ENCODE assay signal across 15 cellular contexts in genomic region chr1:192626366-192627179, GRCh38. TPM values are rescaled to one million over a fixed set of nuclear protein-coding genes. Genes with fewer than 3 reads are reported as not detected.
DNase-seq lines count a peak whose midpoint lies in the region; ATAC-seq, FAIRE-seq and TF ChIP-seq lines count a peak whose summit lies in the region.
"Had no signal": no experiment of that assay in that cellular context is flagged by ENCODE, and none has a peak within 500 bp of the region (broad histone marks: within the 10 kb centered on the region; RNA-seq: fewer than 3 reads in every experiment).

No MANE protein-coding gene starts in this region.

- H3K9ac ChIP-seq in fibroblast of lung (ENCODE audit: insufficient read depth, low read length): no peak overlapping the region

- FAIRE-seq in HTR-8/SVneo (lab: Jason Lieb, UNC): no peak

- H3K27me3 Mint-ChIP-seq in GM23338 (ENCODE audit: insufficient read depth, low read depth, poor library complexity): peaks cover 1% of the 10 kb centered on the region

- H3F3A ChIP-seq in GM23338 (replicated peaks; ENCODE audit: low read depth): no peaks in the 10 kb centered on the region

- H3K27ac ChIP-seq in GM23338 (ENCODE audit: low read depth) (no peak overlapping the region), fibroblast of lung (ENCODE audit: insufficient read depth, low read length) (no peak overlapping the region), WERI-Rb-1 (no peak overlapping the region)
- H3K27ac ChIP-seq: uterus had no signal

- H3K9me3 ChIP-seq in fibroblast of lung (ENCODE audit: control insufficient read depth, insufficient read depth, low read depth, low read length): no peaks in the 10 kb centered on the region
- H3K9me3 ChIP-seq in WERI-Rb-1 (ENCODE audit: severe bottlenecking): no peaks in the 10 kb centered on the region
- H3K9me3 ChIP-seq: uterus had no signal

- H3K4me3 ChIP-seq in GM23338 (no peak overlapping the region), fibroblast of lung (replicated peaks in 1 of 4; ENCODE audit: control extremely low read depth in 1 of 4, insufficient read depth in 1 of 4, low read depth in 3 of 4, low read length in 4 of 4) (no peak overlapping the region), WERI-Rb-1 (ENCODE audit: low read depth, low read length) (no peak overlapping the region)
- H3K4me3 ChIP-seq: uterus had no signal

- H2AFZ ChIP-seq in GM23338 (peak overlapping the region; percentile 61; the same call in 1 of the 2 replicates), fibroblast of lung (ENCODE audit: low read length) (peak overlapping the region; percentile 10)

- peaks cover under 1% of the 10 kb centered on the region; the same call in 1 of the 3 replicates for H3K9me3 Mint-ChIP-seq in GM23338

- H3K27ac Mint-ChIP-seq in GM23338: no peak overlapping the region
- H3K27ac Mint-ChIP-seq: activated CD8-positive, alpha-beta T cell treated with anti-CD3 and anti-CD28 coated beads for 36 hours; naive thymus-derived CD4-positive, alpha-beta T cell had no signal

- no peaks in the 10 kb centered on the region for H3K4me1 Mint-ChIP-seq in GM23338
- H3K4me1 Mint-ChIP-seq: naive thymus-derived CD4-positive, alpha-beta T cell had no signal

- DNase-seq in GM23338 (ENCODE audit: low spot score): no peak
- DNase-seq in fibroblast of lung (ENCODE audit: low read depth in 2 of 2): no peak
- DNase-seq in NCI-H1417 (lab: John Stamatoyannopoulos, UW): no peak
- no peak for DNase-seq in WERI-Rb-1
- DNase-seq in SHP77 treated with DMSO at 0.1 percent for 48 hours (lab: John Stamatoyannopoulos, UW): no peak
- DNase-seq in HTR-8/SVneo (ENCODE audit: insufficient read length, low spot score): no peak
- DNase-seq: activated CD8-positive, alpha-beta T cell treated with anti-CD3 and anti-CD28 coated beads for 36 hours; IMR-90; naive thymus-derived CD4-positive, alpha-beta T cell; NK-92 treated with Interleukin-12 subunit alpha and Interleukin-12 subunit beta, amount 100 ng/mL, for 24 hours; stimulated activated CD4-positive, alpha-beta T cell treated with anti-CD3 and anti-CD28 coated beads, Interleukin-4, amount 100 ng/mL, for 4 hours; uterus had no signal

- ATAC-seq in GM18907 (IDR thresholded peaks at IDR 0.05; ENCODE audit: unreplicated experiment) (peak; percentile 95), GM23338 (no peak), HG03457 (IDR thresholded peaks at IDR 0.05; ENCODE audit: unreplicated experiment) (peak; percentile 78)
- ATAC-seq: activated CD8-positive, alpha-beta T cell treated with anti-CD3 and anti-CD28 coated beads for 36 hours; naive thymus-derived CD4-positive, alpha-beta T cell had no signal

- H4K20me1 ChIP-seq in GM23338 (replicated peaks; ENCODE audit: insufficient read depth) (no peaks in the 10 kb centered on the region), fibroblast of lung (ENCODE audit: control insufficient read depth, extremely low read depth, insufficient read depth, low read length) (no peaks in the 10 kb centered on the region)

- H3K4me3 Mint-ChIP-seq in GM23338: no peak overlapping the region
- H3K4me3 Mint-ChIP-seq: activated CD8-positive, alpha-beta T cell treated with anti-CD3 and anti-CD28 coated beads for 36 hours; naive thymus-derived CD4-positive, alpha-beta T cell had no signal

- TF ChIP-seq CTCF in GM23338 (conservative IDR thresholded peaks at IDR 0.05; ENCODE audit: low read depth in 2 of 2) (no peak), fibroblast of lung (conservative IDR thresholded peaks at IDR 0.05 in 1 of 2, IDR thresholded peaks at IDR 0.05 in 1 of 2; ENCODE audit: low read depth in 1 of 2, low read length in 2 of 2) (no peak), WERI-Rb-1 (IDR thresholded peaks at IDR 0.05; ENCODE audit: low read depth, low read length) (no peak)

- H3K27me3 ChIP-seq in GM23338 (ENCODE audit: insufficient read depth) (no peaks in the 10 kb centered on the region), fibroblast of lung (ENCODE audit: control insufficient read depth, insufficient read depth, low read length) (no peaks in the 10 kb centered on the region), WERI-Rb-1 (ENCODE audit: insufficient read depth, low read depth, severe bottlenecking) (no peaks in the 10 kb centered on the region)
- H3K27me3 ChIP-seq: uterus had no signal

- no peaks in the 10 kb centered on the region for H3K36me3 ChIP-seq in GM23338 (ENCODE audit: insufficient read depth)
- H3K36me3 ChIP-seq in fibroblast of lung (ENCODE audit: control insufficient read depth, insufficient read depth, low read length): no peaks in the 10 kb centered on the region
- H3K36me3 ChIP-seq in WERI-Rb-1: no peaks in the 10 kb centered on the region
- H3K36me3 ChIP-seq: uterus had no signal

- H3K4me1 ChIP-seq in GM23338 (ENCODE audit: insufficient read depth) (no peaks in the 10 kb centered on the region), fibroblast of lung (ENCODE audit: control insufficient read depth, extremely low read depth, insufficient read depth, low read length) (no peaks in the 10 kb centered on the region)
- H3K4me1 ChIP-seq: uterus had no signal

- H3K4me2 ChIP-seq in GM23338 (no peak overlapping the region), fibroblast of lung (ENCODE audit: extremely low read depth, insufficient read depth, low read length) (no peak overlapping the region)

- H3K9me2 ChIP-seq in GM23338 (ENCODE audit: insufficient read depth): no peaks in the 10 kb centered on the region

- H3K79me2 ChIP-seq in GM23338 (replicated peaks; ENCODE audit: insufficient read depth) (no peaks in the 10 kb centered on the region), fibroblast of lung (ENCODE audit: control insufficient read depth, insufficient read depth, low read length) (no peaks in the 10 kb centered on the region)

- H3K36me3 Mint-ChIP-seq in GM23338 (ENCODE audit: low read depth): no peaks in the 10 kb centered on the region
- H3K36me3 Mint-ChIP-seq: naive thymus-derived CD4-positive, alpha-beta T cell had no signal

TF ChIP-seq in GM23338, 12 proteins besides CTCF, POLR2A, EP300 and RAD21:
- TF ChIP-seq, protein P1, sequence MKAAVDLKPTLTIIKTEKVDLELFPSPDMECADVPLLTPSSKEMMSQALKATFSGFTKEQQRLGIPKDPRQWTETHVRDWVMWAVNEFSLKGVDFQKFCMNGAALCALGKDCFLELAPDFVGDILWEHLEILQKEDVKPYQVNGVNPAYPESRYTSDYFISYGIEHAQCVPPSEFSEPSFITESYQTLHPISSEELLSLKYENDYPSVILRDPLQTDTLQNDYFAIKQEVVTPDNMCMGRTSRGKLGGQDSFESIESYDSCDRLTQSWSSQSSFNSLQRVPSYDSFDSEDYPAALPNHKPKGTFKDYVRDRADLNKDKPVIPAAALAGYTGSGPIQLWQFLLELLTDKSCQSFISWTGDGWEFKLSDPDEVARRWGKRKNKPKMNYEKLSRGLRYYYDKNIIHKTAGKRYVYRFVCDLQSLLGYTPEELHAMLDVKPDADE (IDR thresholded peaks at IDR 0.05): no peak
- TF ChIP-seq STAT1 (IDR thresholded peaks at IDR 0.05; ENCODE audit: unreplicated experiment) (no peak), EZH2phosphoT487 (IDR thresholded peaks at IDR 0.05; ENCODE audit: unreplicated experiment) (no peak), JUNB (IDR thresholded peaks at IDR 0.05; ENCODE audit: unreplicated experiment) (no peak)

RNA-seq across cellular contexts. Expression of gene RGS13, which starts 9.4 kb away (rescaled TPM):
- not detected in 2 replicates for total RNA-seq in GM23338 (2014; rRNA removed; shearing (Covaris generic))
- polyA plus RNA-seq in GM23338 (2016; fragmentation: Nextera tagmentation; extraction: Ambion mirVana) (not detected in 2 replicates), fibroblast of lung (0.10 TPM in 1 of 2 replicates, not detected in the other)
- total RNA-seq in fibroblast of lung: not detected in 2 replicates
- 0.09 TPM in 1 of 2 replicates, not detected in the other for polyA plus RNA-seq in fibroblast of lung (2012)
- polyA minus RNA-seq in fibroblast of lung (ENCODE audit: low replicate concordance): not detected in 2 replicates
- total RNA-seq: activated CD8-positive, alpha-beta T cell treated with anti-CD3 and anti-CD28 coated beads for 36 hours; glomerular endothelial cell; IMR-90 had no signal
- polyA plus RNA-seq: IMR-90; naive thymus-derived CD4-positive, alpha-beta T cell had no signal

RNA-seq across cellular contexts. Expression of gene RGS1, which starts 51.0 kb away (rescaled TPM):
- not detected in 2 replicates for total RNA-seq in GM23338 (2014; rRNA removed; shearing (Covaris generic))
- not detected in 2 replicates for polyA plus RNA-seq in GM23338 (2016; fragmentation: Nextera tagmentation; extraction: Ambion mirVana)
- under 0.01 and 0.50 TPM in 2 replicates for total RNA-seq in fibroblast of lung
- polyA plus RNA-seq in fibroblast of lung: 0.18 and 3.6 TPM in 2 replicates
- 0.12 and 1.7 TPM in 2 replicates for polyA plus RNA-seq in fibroblast of lung (2012)
- polyA minus RNA-seq in fibroblast of lung (ENCODE audit: low replicate concordance): 0.07 TPM in 1 of 2 replicates, not detected in the other
- total RNA-seq: glomerular endothelial cell, IMR-90 had no signal
- polyA plus RNA-seq: IMR-90 had no signal
